In genomic region chr17:61429274-61429673, GRCh38 we compare ENCODE assay signal across 37 cellular contexts. TPM values are rescaled to one million over a fixed set of nuclear protein-coding genes. Genes with fewer than 3 reads are reported as not detected.
"Had no signal": no experiment of that assay in that cellular context is flagged by ENCODE, and none has a peak within 500 bp of the region (broad histone marks: within the 10 kb centered on the region; RNA-seq: fewer than 3 reads in every experiment).

No MANE protein-coding gene starts in this region.

- H3K4me1 ChIP-seq: adrenal gland, ascending aorta, body of pancreas, breast epithelium had no signal

- FAIRE-seq: astrocyte, bronchial epithelial cell had no signal

- H3K9me3 ChIP-seq: adrenal gland, ascending aorta, body of pancreas, breast epithelium had no signal

- DNase-seq: activated effector memory CD4-positive, alpha-beta T cell treated with anti-CD3 and anti-CD28 coated beads, Interleukin-2, amount 50 U/mL, for 16 hours; activated effector memory CD4-positive, alpha-beta T cell treated with Interleukin-2 at 50 U/mL for 16 hours; activated gamma-delta T cell; activated gamma-delta T cell treated with Interleukin-2 at 50 U/mL for 16 hours; activated naive CD4-positive, alpha-beta T cell; activated naive CD4-positive, alpha-beta T cell treated with anti-CD3 and anti-CD28 coated beads for 36 hours; activated naive CD4-positive, alpha-beta T cell treated with anti-CD3 and anti-CD28 coated beads, Interleukin-2, amount 10 ng/mL, durations not matched to agents 7 days and 5 days; activated naive CD4-positive, alpha-beta T cell treated with anti-CD3 and anti-CD28 coated beads, Interleukin-2, amount 50 U/mL, for 16 hours; activated naive CD4-positive, alpha-beta T cell treated with Interleukin-2 at 50 U/mL for 16 hours; activated naive CD8-positive, alpha-beta T cell treated with anti-CD3 and anti-CD28 coated beads for 36 hours; activated naive CD8-positive, alpha-beta T cell treated with anti-CD3 and anti-CD28 coated beads, Interleukin-2, amount 10 ng/mL, durations not matched to agents 7 days and 5 days; activated naive CD8-positive, alpha-beta T cell treated with anti-CD3 and anti-CD28 coated beads, Interleukin-2, amount 50 U/mL, for 24 hours; activated T-cell treated with anti-CD3 and anti-CD28 coated beads, Interleukin-2, amount 50 U/mL, for 24 hours; activated T-cell treated with anti-CD3 and anti-CD28 coated beads, Interleukin-2, amount 50 U/mL, for 4 hours; activated T-cell treated with anti-CD3 and anti-CD28 coated beads, Interleukin-2, amount 50 U/mL, for 48 hours; activated T-cell treated with anti-CD3 and anti-CD28 coated beads, Interleukin-2, amount 50 U/mL, for 72 hours; adrenal gland; amniotic stem cell; amygdala; anterior cingulate cortex; aorta; body of pancreas; brain microvascular endothelial cell; caudate nucleus; central memory CD4-positive, alpha-beta T cell; cerebellar nuclear complex had no signal

- H3K36me3 ChIP-seq: adrenal gland, ascending aorta, brain microvascular endothelial cell, breast epithelium, cardiac muscle cell had no signal

- H3K27ac ChIP-seq: adrenal gland, ascending aorta, body of pancreas, brain microvascular endothelial cell, breast epithelium, cardiac muscle cell had no signal

- H3K27me3 ChIP-seq: ascending aorta, body of pancreas, brain microvascular endothelial cell had no signal

- ATAC-seq: activated naive CD4-positive, alpha-beta T cell treated with anti-CD3 and anti-CD28 coated beads, Interleukin-2, amount 50 U/mL, for 72 hours; activated naive CD8-positive, alpha-beta T cell treated with anti-CD3 and anti-CD28 coated beads, Interleukin-2, amount 50 U/mL, for 24 hours; activated T-cell treated with anti-CD3 and anti-CD28 coated beads, Interleukin-2, amount 50 U/mL, for 4 hours; activated T-cell treated with anti-CD3 and anti-CD28 coated beads, Interleukin-2, amount 50 U/mL, for 72 hours; activated T-helper 17 cell treated with anti-CD3 and anti-CD28 coated beads, Interleukin-2, amount 50 U/mL, for 72 hours; body of pancreas had no signal

- H3K4me3 ChIP-seq: adrenal gland, ascending aorta, body of pancreas, breast epithelium, cardiac muscle cell had no signal

RNA-seq across cellular contexts. Expression of gene TBX4, which starts 22.9 kb away (rescaled TPM):
- total RNA-seq: activated naive CD4-positive, alpha-beta T cell treated with anti-CD3 and anti-CD28 coated beads for 36 hours; activated naive CD4-positive, alpha-beta T cell treated with anti-CD3 and anti-CD28 coated beads, Interleukin-2, amount 50 U/mL, for 72 hours; activated naive CD8-positive, alpha-beta T cell treated with anti-CD3 and anti-CD28 coated beads for 36 hours; activated naive CD8-positive, alpha-beta T cell treated with anti-CD3 and anti-CD28 coated beads, Interleukin-2, amount 10 ng/mL, durations not matched to agents 7 days and 5 days; activated T-cell treated with anti-CD3 and anti-CD28 coated beads, Interleukin-2, amount 50 U/mL, for 4 hours; activated T-cell treated with anti-CD3 and anti-CD28 coated beads, Interleukin-2, amount 50 U/mL, for 72 hours; activated T-helper 1 cell treated with anti-CD3 and anti-CD28 coated beads, Interleukin-12 subunit alpha, Interleukin-12 subunit beta, Interleukin-2, Interleukin-4 antibody, amounts not matched to agents 30 ng/mL and 10 ng/mL and 1 ng/mL, durations not matched to agents 14 hours and 24 hours and 36 hours; activated T-helper 17 cell treated with anti-CD3 and anti-CD28 coated beads, Interleukin-2, amount 50 U/mL, for 72 hours; activated T-helper 2 cell treated with anti-CD3 and anti-CD28 coated beads, Interferon-gamma antibody, Interleukin-2, Interleukin-4, amounts not matched to agents 10 μg/mL and 5 μg/mL and 100 μg/mL, durations not matched to agents 14 hours and 24 hours and 36 hours; ascending aorta; body of pancreas; bronchial epithelial cell; cerebellum; chondrocyte had no signal
- polyA plus RNA-seq: aorta had no signal

RNA-seq across cellular contexts. Expression of gene TBX2, which starts 29.6 kb away (rescaled TPM):
- total RNA-seq: activated naive CD4-positive, alpha-beta T cell treated with anti-CD3 and anti-CD28 coated beads for 36 hours; activated naive CD4-positive, alpha-beta T cell treated with anti-CD3 and anti-CD28 coated beads, Interleukin-2, amount 50 U/mL, for 72 hours; activated naive CD8-positive, alpha-beta T cell treated with anti-CD3 and anti-CD28 coated beads for 36 hours; activated naive CD8-positive, alpha-beta T cell treated with anti-CD3 and anti-CD28 coated beads, Interleukin-2, amount 10 ng/mL, durations not matched to agents 7 days and 5 days; activated T-helper 1 cell treated with anti-CD3 and anti-CD28 coated beads, Interleukin-12 subunit alpha, Interleukin-12 subunit beta, Interleukin-2, Interleukin-4 antibody, amounts not matched to agents 30 ng/mL and 10 ng/mL and 1 ng/mL, durations not matched to agents 14 hours and 24 hours and 36 hours; activated T-helper 17 cell treated with anti-CD3 and anti-CD28 coated beads, Interleukin-2, amount 50 U/mL, for 72 hours had no signal
